2 cellular contexts compared by ENCODE assay signal in genomic region chr9:14346301-14346721, GRCh38.
TF ChIP-seq lines count a peak whose summit lies in the region.

No MANE protein-coding gene starts in this region.

TF ChIP-seq in liver, 16 proteins besides CTCF, POLR2A, EP300 and RAD21 (continued from another document):
- TF ChIP-seq ATF3 (IDR thresholded peaks at IDR 0.05), result no peak
- no peak for TF ChIP-seq FOXA2 (IDR thresholded peaks at IDR 0.05)
- TF ChIP-seq HNF4A (conservative IDR thresholded peaks at IDR 0.05), result no peak
- no peak for TF ChIP-seq RXRA (IDR thresholded peaks at IDR 0.05)
- TF ChIP-seq, protein P1, sequence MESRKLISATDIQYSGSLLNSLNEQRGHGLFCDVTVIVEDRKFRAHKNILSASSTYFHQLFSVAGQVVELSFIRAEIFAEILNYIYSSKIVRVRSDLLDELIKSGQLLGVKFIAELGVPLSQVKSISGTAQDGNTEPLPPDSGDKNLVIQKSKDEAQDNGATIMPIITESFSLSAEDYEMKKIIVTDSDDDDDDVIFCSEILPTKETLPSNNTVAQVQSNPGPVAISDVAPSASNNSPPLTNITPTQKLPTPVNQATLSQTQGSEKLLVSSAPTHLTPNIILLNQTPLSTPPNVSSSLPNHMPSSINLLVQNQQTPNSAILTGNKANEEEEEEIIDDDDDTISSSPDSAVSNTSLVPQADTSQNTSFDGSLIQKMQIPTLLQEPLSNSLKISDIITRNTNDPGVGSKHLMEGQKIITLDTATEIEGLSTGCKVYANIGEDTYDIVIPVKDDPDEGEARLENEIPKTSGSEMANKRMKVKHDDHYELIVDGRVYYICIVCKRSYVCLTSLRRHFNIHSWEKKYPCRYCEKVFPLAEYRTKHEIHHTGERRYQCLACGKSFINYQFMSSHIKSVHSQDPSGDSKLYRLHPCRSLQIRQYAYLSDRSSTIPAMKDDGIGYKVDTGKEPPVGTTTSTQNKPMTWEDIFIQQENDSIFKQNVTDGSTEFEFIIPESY (IDR thresholded peaks at IDR 0.05), result no peak
- TF ChIP-seq YY1 (IDR thresholded peaks at IDR 0.05), result no peak
- no peak for TF ChIP-seq FOXA1 (IDR thresholded peaks at IDR 0.05)
- no peak for TF ChIP-seq SP1 (IDR thresholded peaks at IDR 0.05)
- no peak for TF ChIP-seq REST (IDR thresholded peaks at IDR 0.05)
- no peak for TF ChIP-seq GABPA (IDR thresholded peaks at IDR 0.05 in 1 of 2, conservative IDR thresholded peaks at IDR 0.05 in 1 of 2)
- no peak for TF ChIP-seq HNF4G (IDR thresholded peaks at IDR 0.05)

TF ChIP-seq in HepG2, 621 proteins besides CTCF, POLR2A, EP300 and RAD21 (continued from another document):
- no peak for TF ChIP-seq ZNF512B (CRISPR knock-in tag; IDR thresholded peaks at IDR 0.05; ENCODE audit: borderline replicate concordance)
- no peak for TF ChIP-seq ZNF777 (CRISPR knock-in tag; IDR thresholded peaks at IDR 0.05)
- TF ChIP-seq HMG20B (CRISPR knock-in tag; conservative IDR thresholded peaks at IDR 0.05), result no peak
- TF ChIP-seq, protein P2, sequence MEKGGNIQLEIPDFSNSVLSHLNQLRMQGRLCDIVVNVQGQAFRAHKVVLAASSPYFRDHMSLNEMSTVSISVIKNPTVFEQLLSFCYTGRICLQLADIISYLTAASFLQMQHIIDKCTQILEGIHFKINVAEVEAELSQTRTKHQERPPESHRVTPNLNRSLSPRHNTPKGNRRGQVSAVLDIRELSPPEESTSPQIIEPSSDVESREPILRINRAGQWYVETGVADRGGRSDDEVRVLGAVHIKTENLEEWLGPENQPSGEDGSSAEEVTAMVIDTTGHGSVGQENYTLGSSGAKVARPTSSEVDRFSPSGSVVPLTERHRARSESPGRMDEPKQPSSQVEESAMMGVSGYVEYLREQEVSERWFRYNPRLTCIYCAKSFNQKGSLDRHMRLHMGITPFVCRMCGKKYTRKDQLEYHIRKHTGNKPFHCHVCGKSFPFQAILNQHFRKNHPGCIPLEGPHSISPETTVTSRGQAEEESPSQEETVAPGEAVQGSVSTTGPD (CRISPR knock-in tag; IDR thresholded peaks at IDR 0.05), result no peak
- TF ChIP-seq, protein P3, sequence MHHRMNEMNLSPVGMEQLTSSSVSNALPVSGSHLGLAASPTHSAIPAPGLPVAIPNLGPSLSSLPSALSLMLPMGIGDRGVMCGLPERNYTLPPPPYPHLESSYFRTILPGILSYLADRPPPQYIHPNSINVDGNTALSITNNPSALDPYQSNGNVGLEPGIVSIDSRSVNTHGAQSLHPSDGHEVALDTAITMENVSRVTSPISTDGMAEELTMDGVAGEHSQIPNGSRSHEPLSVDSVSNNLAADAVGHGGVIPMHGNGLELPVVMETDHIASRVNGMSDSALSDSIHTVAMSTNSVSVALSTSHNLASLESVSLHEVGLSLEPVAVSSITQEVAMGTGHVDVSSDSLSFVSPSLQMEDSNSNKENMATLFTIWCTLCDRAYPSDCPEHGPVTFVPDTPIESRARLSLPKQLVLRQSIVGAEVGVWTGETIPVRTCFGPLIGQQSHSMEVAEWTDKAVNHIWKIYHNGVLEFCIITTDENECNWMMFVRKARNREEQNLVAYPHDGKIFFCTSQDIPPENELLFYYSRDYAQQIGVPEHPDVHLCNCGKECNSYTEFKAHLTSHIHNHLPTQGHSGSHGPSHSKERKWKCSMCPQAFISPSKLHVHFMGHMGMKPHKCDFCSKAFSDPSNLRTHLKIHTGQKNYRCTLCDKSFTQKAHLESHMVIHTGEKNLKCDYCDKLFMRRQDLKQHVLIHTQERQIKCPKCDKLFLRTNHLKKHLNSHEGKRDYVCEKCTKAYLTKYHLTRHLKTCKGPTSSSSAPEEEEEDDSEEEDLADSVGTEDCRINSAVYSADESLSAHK (CRISPR knock-in tag; IDR thresholded peaks at IDR 0.05; ENCODE audit: borderline replicate concordance), result no peak
- no peak for TF ChIP-seq ZKSCAN5 (CRISPR knock-in tag; IDR thresholded peaks at IDR 0.05)
- TF ChIP-seq, protein P4, sequence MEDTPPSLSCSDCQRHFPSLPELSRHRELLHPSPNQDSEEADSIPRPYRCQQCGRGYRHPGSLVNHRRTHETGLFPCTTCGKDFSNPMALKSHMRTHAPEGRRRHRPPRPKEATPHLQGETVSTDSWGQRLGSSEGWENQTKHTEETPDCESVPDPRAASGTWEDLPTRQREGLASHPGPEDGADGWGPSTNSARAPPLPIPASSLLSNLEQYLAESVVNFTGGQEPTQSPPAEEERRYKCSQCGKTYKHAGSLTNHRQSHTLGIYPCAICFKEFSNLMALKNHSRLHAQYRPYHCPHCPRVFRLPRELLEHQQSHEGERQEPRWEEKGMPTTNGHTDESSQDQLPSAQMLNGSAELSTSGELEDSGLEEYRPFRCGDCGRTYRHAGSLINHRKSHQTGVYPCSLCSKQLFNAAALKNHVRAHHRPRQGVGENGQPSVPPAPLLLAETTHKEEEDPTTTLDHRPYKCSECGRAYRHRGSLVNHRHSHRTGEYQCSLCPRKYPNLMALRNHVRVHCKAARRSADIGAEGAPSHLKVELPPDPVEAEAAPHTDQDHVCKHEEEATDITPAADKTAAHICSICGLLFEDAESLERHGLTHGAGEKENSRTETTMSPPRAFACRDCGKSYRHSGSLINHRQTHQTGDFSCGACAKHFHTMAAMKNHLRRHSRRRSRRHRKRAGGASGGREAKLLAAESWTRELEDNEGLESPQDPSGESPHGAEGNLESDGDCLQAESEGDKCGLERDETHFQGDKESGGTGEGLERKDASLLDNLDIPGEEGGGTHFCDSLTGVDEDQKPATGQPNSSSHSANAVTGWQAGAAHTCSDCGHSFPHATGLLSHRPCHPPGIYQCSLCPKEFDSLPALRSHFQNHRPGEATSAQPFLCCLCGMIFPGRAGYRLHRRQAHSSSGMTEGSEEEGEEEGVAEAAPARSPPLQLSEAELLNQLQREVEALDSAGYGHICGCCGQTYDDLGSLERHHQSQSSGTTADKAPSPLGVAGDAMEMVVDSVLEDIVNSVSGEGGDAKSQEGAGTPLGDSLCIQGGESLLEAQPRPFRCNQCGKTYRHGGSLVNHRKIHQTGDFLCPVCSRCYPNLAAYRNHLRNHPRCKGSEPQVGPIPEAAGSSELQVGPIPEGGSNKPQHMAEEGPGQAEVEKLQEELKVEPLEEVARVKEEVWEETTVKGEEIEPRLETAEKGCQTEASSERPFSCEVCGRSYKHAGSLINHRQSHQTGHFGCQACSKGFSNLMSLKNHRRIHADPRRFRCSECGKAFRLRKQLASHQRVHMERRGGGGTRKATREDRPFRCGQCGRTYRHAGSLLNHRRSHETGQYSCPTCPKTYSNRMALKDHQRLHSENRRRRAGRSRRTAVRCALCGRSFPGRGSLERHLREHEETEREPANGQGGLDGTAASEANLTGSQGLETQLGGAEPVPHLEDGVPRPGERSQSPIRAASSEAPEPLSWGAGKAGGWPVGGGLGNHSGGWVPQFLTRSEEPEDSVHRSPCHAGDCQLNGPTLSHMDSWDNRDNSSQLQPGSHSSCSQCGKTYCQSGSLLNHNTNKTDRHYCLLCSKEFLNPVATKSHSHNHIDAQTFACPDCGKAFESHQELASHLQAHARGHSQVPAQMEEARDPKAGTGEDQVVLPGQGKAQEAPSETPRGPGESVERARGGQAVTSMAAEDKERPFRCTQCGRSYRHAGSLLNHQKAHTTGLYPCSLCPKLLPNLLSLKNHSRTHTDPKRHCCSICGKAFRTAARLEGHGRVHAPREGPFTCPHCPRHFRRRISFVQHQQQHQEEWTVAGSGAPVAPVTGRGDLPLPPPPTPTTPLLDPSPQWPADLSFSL (CRISPR knock-in tag; IDR thresholded peaks at IDR 0.05), result no peak
- no peak for TF ChIP-seq ZNF205 (CRISPR knock-in tag; IDR thresholded peaks at IDR 0.05)
- TF ChIP-seq NCOA2 (CRISPR knock-in tag; IDR thresholded peaks at IDR 0.05), result no peak
- no peak for TF ChIP-seq ZNF160 (CRISPR knock-in tag; IDR thresholded peaks at IDR 0.05)
- TF ChIP-seq, protein P5, sequence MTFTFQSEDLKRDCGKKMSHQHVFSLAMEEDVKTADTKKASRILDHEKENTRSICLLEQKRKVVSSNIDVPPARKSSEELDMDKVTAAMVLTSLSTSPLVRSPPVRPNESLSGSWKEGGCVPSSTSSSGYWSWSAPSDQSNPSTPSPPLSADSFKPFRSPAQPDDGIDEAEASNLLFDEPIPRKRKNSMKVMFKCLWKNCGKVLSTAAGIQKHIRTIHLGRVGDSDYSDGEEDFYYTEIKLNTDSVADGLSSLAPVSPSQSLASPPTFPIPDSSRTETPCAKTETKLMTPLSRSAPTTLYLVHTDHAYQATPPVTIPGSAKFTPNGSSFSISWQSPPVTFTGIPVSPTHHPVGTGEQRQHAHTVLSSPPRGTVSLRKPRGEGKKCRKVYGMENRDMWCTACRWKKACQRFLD (CRISPR knock-in tag; IDR thresholded peaks at IDR 0.05; ENCODE audit: borderline replicate concordance), result no peak
- TF ChIP-seq ZNF589 (CRISPR knock-in tag; conservative IDR thresholded peaks at IDR 0.05), result no peak
- TF ChIP-seq TAF15 (IDR thresholded peaks at IDR 0.05; ENCODE audit: low read depth, low read length, poor library complexity, severe bottlenecking), result no peak
- TF ChIP-seq ZNF770 (CRISPR knock-in tag; IDR thresholded peaks at IDR 0.05), result no peak
- no peak for TF ChIP-seq HMGXB3 (CRISPR knock-in tag; IDR thresholded peaks at IDR 0.05; ENCODE audit: borderline replicate concordance)
